ENCODE assay signal across 1 cellular context in genomic region chr1:208179303-208179702, GRCh38.
TF ChIP-seq lines count a peak whose summit lies in the region.

No MANE protein-coding gene starts in this region.

TF ChIP-seq in SK-N-SH treated with all-trans-retinoic acid at 6 μM for 48 hours, 23 proteins besides CTCF, POLR2A, EP300 and RAD21 (continued from another document):
- TF ChIP-seq PATZ1 (CRISPR knock-in tag; IDR thresholded peaks at IDR 0.05; ENCODE audit: borderline replicate concordance) (no peak), TCF4 (CRISPR knock-in tag; IDR thresholded peaks at IDR 0.05; ENCODE audit: borderline replicate concordance) (no peak), ESRRG (CRISPR knock-in tag; IDR thresholded peaks at IDR 0.05) (no peak), ZNF8 (CRISPR knock-in tag; IDR thresholded peaks at IDR 0.05) (no peak), ZNF565 (CRISPR knock-in tag; conservative IDR thresholded peaks at IDR 0.05; ENCODE audit: low read depth) (no peak), SNAI2 (CRISPR knock-in tag; IDR thresholded peaks at IDR 0.05) (no peak), ZFP30 (CRISPR knock-in tag; IDR thresholded peaks at IDR 0.05) (no peak), OSR1 (CRISPR knock-in tag; IDR thresholded peaks at IDR 0.05) (no peak), ISL1 (CRISPR knock-in tag; IDR thresholded peaks at IDR 0.05) (no peak), BACH2 (CRISPR knock-in tag; IDR thresholded peaks at IDR 0.05; ENCODE audit: borderline replicate concordance) (no peak), ARNTL (CRISPR knock-in tag; IDR thresholded peaks at IDR 0.05; ENCODE audit: borderline replicate concordance, low read depth) (no peak)
TF ChIP-seq in SK-N-SH treated with all-trans-retinoic acid at 6 μM for 48 hours: peak in this region for 0.
